Comparison of ENCODE assay signal across 31 cellular contexts in the genomic region with DNA sequence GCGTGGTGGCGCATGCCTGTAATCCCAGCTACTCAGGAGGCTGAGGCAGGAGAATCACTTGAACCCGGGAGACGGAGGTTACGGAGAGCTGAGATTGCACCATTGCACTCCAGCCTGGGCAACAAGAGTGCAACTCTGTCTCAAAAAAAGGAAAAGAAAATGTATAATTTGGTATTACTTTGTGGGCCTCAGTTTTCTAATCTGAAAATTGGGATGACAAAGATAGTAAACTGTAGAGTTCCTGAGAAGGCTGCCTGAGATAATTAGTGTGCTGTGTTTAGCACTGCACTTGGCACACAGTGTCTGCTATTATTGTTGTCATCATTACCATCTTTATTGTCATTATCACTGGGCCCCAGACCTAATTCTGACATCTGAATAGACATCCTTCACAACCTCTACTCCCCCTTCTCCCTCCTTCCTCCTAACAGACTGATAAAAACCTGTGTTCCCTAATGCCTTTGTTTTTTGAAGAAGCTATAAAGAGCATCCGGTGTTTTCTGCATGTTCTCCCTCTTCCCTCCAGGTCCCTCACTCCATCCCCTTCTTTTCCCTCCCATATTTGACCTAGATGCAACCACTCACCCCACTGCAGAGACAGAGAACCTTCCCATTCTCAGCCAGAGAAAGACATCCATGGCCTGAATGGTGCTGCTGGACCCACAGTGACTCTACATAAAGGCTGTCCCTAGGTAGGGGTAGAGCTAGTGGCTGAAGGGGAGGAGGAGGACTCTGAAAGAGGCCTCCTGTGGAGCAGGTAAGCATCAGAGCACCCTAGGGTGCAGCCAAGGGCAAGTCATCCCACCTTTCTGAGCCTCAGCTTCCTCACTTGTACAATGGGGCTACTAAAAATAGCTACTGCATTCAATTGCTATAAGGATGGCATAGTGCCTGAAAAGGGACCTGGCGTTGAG.
"Had no signal": no experiment of that assay in that cellular context is flagged by ENCODE, and none has a peak within 500 bp of the region (broad histone marks: within the 10 kb centered on the region; RNA-seq: fewer than 3 reads in every experiment).

No MANE protein-coding gene starts in this region.

- H3K9me3 ChIP-seq: left lung, lower lobe of right lung, pancreas, prostate gland, sigmoid colon, spleen, tibial nerve, upper lobe of left lung, vagina had no signal

- H3K36me3 Mint-ChIP-seq: mesothelial cell of epicardium; naive B cell; stimulated activated memory B cell treated with anti-CD40 and anti-IgM and Interleukin-4, amounts not matched to agents 10 μg/mL and 1 μg/mL and 100 μg/mL, for 72 hours had no signal

- H3K9me3 Mint-ChIP-seq: immature natural killer cell; mesothelial cell of epicardium; naive B cell; nephron; neural crest cell; stimulated activated memory B cell treated with anti-CD40 and anti-IgM and Interleukin-4, amounts not matched to agents 10 μg/mL and 1 μg/mL and 100 μg/mL, for 72 hours; stimulated activated naive CD8-positive, alpha-beta T cell treated with anti-CD3 and anti-CD28 coated beads, Interleukin-15, amount 100 ng/mL, for 72 hours had no signal

- DNase-seq: hypothalamus; immature natural killer cell; kidney; left colon; left lung; lower lobe of right lung; mammary epithelial cell; mesenchymal stem cell; naive B cell; nucleus accumbens; pancreas; posterior cingulate gyrus; retina; sigmoid colon; small intestine; spleen; stimulated activated CD4-positive, alpha-beta T cell treated with anti-CD3 and anti-CD28 coated beads, Interleukin-4, amount 100 ng/mL, for 4 hours; stimulated activated CD8-positive, alpha-beta memory T cell treated with anti-CD3 and anti-CD28 coated beads, Interleukin-4, amount 100 ng/mL, for 48 hours; stimulated activated naive CD4-positive, alpha-beta T cell treated with Interleukin-2 at 50 U/mL for 16 hours; stimulated activated naive CD8-positive, alpha-beta T cell treated with anti-CD3 and anti-CD28 coated beads, Interleukin-15, amount 100 ng/mL, for 72 hours; substantia nigra; upper lobe of left lung had no signal

- H3K4me1 ChIP-seq: prostate gland had no signal

- H3K27ac ChIP-seq: left lung, lower lobe of right lung, pancreas, prostate gland, sigmoid colon, spleen, tibial nerve, upper lobe of left lung, vagina had no signal

- H3K27me3 ChIP-seq: left lung, pancreas, sigmoid colon, spleen, tibial nerve, upper lobe of left lung, vagina had no signal

- H3K36me3 ChIP-seq: left lung, lower lobe of right lung, pancreas, prostate gland, sigmoid colon, spleen, tibial nerve, upper lobe of left lung, vagina had no signal

- H3K4me3 ChIP-seq: left lung, lower lobe of right lung, pancreas, prostate gland, sigmoid colon, spleen, tibial nerve, upper lobe of left lung, vagina had no signal

- H3K4me3 Mint-ChIP-seq: immature natural killer cell; mesothelial cell of epicardium; nephron; neural crest cell; stimulated activated memory B cell treated with anti-CD40 and anti-IgM and Interleukin-4, amounts not matched to agents 10 μg/mL and 1 μg/mL and 100 μg/mL, for 72 hours; stimulated activated naive CD8-positive, alpha-beta T cell treated with anti-CD3 and anti-CD28 coated beads, Interleukin-15, amount 100 ng/mL, for 72 hours had no signal

- H3K27ac Mint-ChIP-seq: mesothelial cell of epicardium; nephron; stimulated activated memory B cell treated with anti-CD40 and anti-IgM and Interleukin-4, amounts not matched to agents 10 μg/mL and 1 μg/mL and 100 μg/mL, for 72 hours; stimulated activated naive CD8-positive, alpha-beta T cell treated with anti-CD3 and anti-CD28 coated beads, Interleukin-15, amount 100 ng/mL, for 72 hours had no signal

- H3K27me3 Mint-ChIP-seq: stimulated activated memory B cell treated with anti-CD40 and anti-IgM and Interleukin-4, amounts not matched to agents 10 μg/mL and 1 μg/mL and 100 μg/mL, for 72 hours; stimulated activated naive CD8-positive, alpha-beta T cell treated with anti-CD3 and anti-CD28 coated beads, Interleukin-15, amount 100 ng/mL, for 72 hours had no signal

- FAIRE-seq: islet of Langerhans, kidney, pancreas, small intestine had no signal

- ATAC-seq: left colon; left lung; lower lobe of right lung; pancreas; right cardiac atrium; stimulated activated memory B cell treated with anti-CD40 and anti-IgM and Interleukin-4, amounts not matched to agents 10 μg/mL and 1 μg/mL and 100 μg/mL, for 72 hours; stimulated activated naive CD8-positive, alpha-beta T cell treated with anti-CD3 and anti-CD28 coated beads, Interleukin-15, amount 100 ng/mL, for 72 hours had no signal
